ENCODE assay signal across 1 cellular context in the genomic region with DNA sequence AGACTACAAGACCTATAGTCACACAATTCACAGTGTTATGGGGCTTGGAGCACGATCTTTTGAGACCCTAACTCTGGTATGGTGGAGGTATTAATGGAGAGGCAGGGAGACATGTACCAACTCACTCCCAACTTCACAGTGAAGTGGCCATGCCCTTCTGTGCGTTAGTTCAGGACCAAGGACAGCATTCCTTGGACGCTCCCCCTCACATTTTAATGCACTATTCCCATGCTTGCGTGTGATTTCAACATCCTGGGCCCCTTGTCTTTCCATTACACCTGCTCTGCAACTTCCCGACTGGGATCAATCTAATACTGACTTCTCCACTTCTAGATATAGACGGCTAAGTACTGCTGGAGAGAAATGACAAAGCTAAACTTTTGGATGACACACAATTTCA.
TF ChIP-seq lines count a peak whose summit lies in the region.

No MANE protein-coding gene starts in this region.

TF ChIP-seq in WTC11, 78 proteins besides CTCF, POLR2A, EP300 and RAD21 (continued from another document and continues in another):
- TF ChIP-seq, protein P1, sequence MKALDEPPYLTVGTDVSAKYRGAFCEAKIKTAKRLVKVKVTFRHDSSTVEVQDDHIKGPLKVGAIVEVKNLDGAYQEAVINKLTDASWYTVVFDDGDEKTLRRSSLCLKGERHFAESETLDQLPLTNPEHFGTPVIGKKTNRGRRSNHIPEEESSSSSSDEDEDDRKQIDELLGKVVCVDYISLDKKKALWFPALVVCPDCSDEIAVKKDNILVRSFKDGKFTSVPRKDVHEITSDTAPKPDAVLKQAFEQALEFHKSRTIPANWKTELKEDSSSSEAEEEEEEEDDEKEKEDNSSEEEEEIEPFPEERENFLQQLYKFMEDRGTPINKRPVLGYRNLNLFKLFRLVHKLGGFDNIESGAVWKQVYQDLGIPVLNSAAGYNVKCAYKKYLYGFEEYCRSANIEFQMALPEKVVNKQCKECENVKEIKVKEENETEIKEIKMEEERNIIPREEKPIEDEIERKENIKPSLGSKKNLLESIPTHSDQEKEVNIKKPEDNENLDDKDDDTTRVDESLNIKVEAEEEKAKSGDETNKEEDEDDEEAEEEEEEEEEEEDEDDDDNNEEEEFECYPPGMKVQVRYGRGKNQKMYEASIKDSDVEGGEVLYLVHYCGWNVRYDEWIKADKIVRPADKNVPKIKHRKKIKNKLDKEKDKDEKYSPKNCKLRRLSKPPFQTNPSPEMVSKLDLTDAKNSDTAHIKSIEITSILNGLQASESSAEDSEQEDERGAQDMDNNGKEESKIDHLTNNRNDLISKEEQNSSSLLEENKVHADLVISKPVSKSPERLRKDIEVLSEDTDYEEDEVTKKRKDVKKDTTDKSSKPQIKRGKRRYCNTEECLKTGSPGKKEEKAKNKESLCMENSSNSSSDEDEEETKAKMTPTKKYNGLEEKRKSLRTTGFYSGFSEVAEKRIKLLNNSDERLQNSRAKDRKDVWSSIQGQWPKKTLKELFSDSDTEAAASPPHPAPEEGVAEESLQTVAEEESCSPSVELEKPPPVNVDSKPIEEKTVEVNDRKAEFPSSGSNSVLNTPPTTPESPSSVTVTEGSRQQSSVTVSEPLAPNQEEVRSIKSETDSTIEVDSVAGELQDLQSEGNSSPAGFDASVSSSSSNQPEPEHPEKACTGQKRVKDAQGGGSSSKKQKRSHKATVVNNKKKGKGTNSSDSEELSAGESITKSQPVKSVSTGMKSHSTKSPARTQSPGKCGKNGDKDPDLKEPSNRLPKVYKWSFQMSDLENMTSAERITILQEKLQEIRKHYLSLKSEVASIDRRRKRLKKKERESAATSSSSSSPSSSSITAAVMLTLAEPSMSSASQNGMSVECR (CRISPR knock-in tag; IDR thresholded peaks at IDR 0.05; ENCODE audit: borderline replicate concordance) = 0 out of 2 replicates have a peak, but pooled peaks have one; percentile 68
- no peak for TF ChIP-seq ZNF232 (CRISPR knock-in tag; IDR thresholded peaks at IDR 0.05)
- peak; percentile 78; the same call in 1 of the 2 replicates for TF ChIP-seq TP53 (CRISPR knock-in tag; IDR thresholded peaks at IDR 0.05)
- TF ChIP-seq, protein P2, sequence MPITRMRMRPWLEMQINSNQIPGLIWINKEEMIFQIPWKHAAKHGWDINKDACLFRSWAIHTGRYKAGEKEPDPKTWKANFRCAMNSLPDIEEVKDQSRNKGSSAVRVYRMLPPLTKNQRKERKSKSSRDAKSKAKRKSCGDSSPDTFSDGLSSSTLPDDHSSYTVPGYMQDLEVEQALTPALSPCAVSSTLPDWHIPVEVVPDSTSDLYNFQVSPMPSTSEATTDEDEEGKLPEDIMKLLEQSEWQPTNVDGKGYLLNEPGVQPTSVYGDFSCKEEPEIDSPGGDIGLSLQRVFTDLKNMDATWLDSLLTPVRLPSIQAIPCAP (CRISPR knock-in tag; IDR thresholded peaks at IDR 0.05) = no peak
- TF ChIP-seq ZNF263 (CRISPR knock-in tag; IDR thresholded peaks at IDR 0.05; ENCODE audit: low read depth) = no peak
- no peak for TF ChIP-seq NFYB (CRISPR knock-in tag; conservative IDR thresholded peaks at IDR 0.05; ENCODE audit: low read depth)
- TF ChIP-seq RELA (CRISPR knock-in tag; IDR thresholded peaks at IDR 0.05; ENCODE audit: borderline replicate concordance) = no peak
- no peak; the same call in 1 of the 2 replicates for TF ChIP-seq CREM (CRISPR knock-in tag; IDR thresholded peaks at IDR 0.05)
- TF ChIP-seq GRHL2 (CRISPR knock-in tag; IDR thresholded peaks at IDR 0.05; ENCODE audit: insufficient replicate concordance, severe bottlenecking) = no peak
- TF ChIP-seq, protein P3, sequence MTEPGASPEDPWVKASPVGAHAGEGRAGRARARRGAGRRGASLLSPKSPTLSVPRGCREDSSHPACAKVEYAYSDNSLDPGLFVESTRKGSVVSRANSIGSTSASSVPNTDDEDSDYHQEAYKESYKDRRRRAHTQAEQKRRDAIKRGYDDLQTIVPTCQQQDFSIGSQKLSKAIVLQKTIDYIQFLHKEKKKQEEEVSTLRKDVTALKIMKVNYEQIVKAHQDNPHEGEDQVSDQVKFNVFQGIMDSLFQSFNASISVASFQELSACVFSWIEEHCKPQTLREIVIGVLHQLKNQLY (CRISPR knock-in tag; IDR thresholded peaks at IDR 0.05) = no peak
- TF ChIP-seq, protein P4, sequence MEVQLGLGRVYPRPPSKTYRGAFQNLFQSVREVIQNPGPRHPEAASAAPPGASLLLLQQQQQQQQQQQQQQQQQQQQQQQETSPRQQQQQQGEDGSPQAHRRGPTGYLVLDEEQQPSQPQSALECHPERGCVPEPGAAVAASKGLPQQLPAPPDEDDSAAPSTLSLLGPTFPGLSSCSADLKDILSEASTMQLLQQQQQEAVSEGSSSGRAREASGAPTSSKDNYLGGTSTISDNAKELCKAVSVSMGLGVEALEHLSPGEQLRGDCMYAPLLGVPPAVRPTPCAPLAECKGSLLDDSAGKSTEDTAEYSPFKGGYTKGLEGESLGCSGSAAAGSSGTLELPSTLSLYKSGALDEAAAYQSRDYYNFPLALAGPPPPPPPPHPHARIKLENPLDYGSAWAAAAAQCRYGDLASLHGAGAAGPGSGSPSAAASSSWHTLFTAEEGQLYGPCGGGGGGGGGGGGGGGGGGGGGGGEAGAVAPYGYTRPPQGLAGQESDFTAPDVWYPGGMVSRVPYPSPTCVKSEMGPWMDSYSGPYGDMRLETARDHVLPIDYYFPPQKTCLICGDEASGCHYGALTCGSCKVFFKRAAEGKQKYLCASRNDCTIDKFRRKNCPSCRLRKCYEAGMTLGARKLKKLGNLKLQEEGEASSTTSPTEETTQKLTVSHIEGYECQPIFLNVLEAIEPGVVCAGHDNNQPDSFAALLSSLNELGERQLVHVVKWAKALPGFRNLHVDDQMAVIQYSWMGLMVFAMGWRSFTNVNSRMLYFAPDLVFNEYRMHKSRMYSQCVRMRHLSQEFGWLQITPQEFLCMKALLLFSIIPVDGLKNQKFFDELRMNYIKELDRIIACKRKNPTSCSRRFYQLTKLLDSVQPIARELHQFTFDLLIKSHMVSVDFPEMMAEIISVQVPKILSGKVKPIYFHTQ (CRISPR knock-in tag; IDR thresholded peaks at IDR 0.05) = no peak
- no peak for TF ChIP-seq FOXJ3 (CRISPR knock-in tag; IDR thresholded peaks at IDR 0.05; ENCODE audit: borderline replicate concordance)
- peak; percentile 69 for TF ChIP-seq NFE2L1 (CRISPR knock-in tag; IDR thresholded peaks at IDR 0.05)
- TF ChIP-seq SMAD3 (CRISPR knock-in tag; IDR thresholded peaks at IDR 0.05; ENCODE audit: borderline replicate concordance) = no peak
- TF ChIP-seq FOXP1 (CRISPR knock-in tag; IDR thresholded peaks at IDR 0.05; ENCODE audit: borderline replicate concordance) = no peak
- TF ChIP-seq ZNF121 (CRISPR knock-in tag; IDR thresholded peaks at IDR 0.05) = no peak
- TF ChIP-seq, protein P5, sequence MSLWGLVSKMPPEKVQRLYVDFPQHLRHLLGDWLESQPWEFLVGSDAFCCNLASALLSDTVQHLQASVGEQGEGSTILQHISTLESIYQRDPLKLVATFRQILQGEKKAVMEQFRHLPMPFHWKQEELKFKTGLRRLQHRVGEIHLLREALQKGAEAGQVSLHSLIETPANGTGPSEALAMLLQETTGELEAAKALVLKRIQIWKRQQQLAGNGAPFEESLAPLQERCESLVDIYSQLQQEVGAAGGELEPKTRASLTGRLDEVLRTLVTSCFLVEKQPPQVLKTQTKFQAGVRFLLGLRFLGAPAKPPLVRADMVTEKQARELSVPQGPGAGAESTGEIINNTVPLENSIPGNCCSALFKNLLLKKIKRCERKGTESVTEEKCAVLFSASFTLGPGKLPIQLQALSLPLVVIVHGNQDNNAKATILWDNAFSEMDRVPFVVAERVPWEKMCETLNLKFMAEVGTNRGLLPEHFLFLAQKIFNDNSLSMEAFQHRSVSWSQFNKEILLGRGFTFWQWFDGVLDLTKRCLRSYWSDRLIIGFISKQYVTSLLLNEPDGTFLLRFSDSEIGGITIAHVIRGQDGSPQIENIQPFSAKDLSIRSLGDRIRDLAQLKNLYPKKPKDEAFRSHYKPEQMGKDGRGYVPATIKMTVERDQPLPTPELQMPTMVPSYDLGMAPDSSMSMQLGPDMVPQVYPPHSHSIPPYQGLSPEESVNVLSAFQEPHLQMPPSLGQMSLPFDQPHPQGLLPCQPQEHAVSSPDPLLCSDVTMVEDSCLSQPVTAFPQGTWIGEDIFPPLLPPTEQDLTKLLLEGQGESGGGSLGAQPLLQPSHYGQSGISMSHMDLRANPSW (CRISPR knock-in tag; conservative IDR thresholded peaks at IDR 0.05; ENCODE audit: low read depth) = no peak
- TF ChIP-seq SMAD4 (CRISPR knock-in tag; IDR thresholded peaks at IDR 0.05) = 0 out of 2 replicates have a peak, but pooled peaks have one; percentile 56
- peak; percentile 87; the same call in 1 of the 2 replicates for TF ChIP-seq TEAD1 (CRISPR knock-in tag; IDR thresholded peaks at IDR 0.05)
- TF ChIP-seq NR3C1 (CRISPR knock-in tag; conservative IDR thresholded peaks at IDR 0.05; ENCODE audit: low read depth) = no peak
- TF ChIP-seq ZNF423 (CRISPR knock-in tag; IDR thresholded peaks at IDR 0.05) = no peak
- TF ChIP-seq, protein P6, sequence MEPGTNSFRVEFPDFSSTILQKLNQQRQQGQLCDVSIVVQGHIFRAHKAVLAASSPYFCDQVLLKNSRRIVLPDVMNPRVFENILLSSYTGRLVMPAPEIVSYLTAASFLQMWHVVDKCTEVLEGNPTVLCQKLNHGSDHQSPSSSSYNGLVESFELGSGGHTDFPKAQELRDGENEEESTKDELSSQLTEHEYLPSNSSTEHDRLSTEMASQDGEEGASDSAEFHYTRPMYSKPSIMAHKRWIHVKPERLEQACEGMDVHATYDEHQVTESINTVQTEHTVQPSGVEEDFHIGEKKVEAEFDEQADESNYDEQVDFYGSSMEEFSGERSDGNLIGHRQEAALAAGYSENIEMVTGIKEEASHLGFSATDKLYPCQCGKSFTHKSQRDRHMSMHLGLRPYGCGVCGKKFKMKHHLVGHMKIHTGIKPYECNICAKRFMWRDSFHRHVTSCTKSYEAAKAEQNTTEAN (CRISPR knock-in tag; IDR thresholded peaks at IDR 0.05) = no peak; the same call in 1 of the 2 replicates
- no peak for TF ChIP-seq ZNF671 (CRISPR knock-in tag; IDR thresholded peaks at IDR 0.05)
- TF ChIP-seq NFATC4 (CRISPR knock-in tag; IDR thresholded peaks at IDR 0.05) = no peak
- no peak for TF ChIP-seq MYBL2 (CRISPR knock-in tag; IDR thresholded peaks at IDR 0.05)
- no peak for TF ChIP-seq GTF2I (CRISPR knock-in tag; conservative IDR thresholded peaks at IDR 0.05)
- TF ChIP-seq, protein P7, sequence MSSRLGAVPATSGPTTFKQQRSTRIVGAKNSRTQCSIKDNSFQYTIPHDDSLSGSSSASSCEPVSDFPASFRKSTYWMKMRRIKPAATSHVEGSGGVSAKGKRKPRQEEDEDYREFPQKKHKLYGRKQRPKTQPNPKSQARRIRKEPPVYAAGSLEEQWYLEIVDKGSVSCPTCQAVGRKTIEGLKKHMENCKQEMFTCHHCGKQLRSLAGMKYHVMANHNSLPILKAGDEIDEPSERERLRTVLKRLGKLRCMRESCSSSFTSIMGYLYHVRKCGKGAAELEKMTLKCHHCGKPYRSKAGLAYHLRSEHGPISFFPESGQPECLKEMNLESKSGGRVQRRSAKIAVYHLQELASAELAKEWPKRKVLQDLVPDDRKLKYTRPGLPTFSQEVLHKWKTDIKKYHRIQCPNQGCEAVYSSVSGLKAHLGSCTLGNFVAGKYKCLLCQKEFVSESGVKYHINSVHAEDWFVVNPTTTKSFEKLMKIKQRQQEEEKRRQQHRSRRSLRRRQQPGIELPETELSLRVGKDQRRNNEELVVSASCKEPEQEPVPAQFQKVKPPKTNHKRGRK (CRISPR knock-in tag; IDR thresholded peaks at IDR 0.05; ENCODE audit: borderline replicate concordance) = no peak
- TF ChIP-seq OVOL2 (CRISPR knock-in tag; IDR thresholded peaks at IDR 0.05; ENCODE audit: borderline replicate concordance) = no peak
- TF ChIP-seq ZNF219 (CRISPR knock-in tag; IDR thresholded peaks at IDR 0.05; ENCODE audit: borderline replicate concordance) = 0 out of 2 replicates have a peak, but pooled peaks have one; percentile 76
- TF ChIP-seq, protein P8, sequence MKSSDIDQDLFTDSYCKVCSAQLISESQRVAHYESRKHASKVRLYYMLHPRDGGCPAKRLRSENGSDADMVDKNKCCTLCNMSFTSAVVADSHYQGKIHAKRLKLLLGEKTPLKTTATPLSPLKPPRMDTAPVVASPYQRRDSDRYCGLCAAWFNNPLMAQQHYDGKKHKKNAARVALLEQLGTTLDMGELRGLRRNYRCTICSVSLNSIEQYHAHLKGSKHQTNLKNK (CRISPR knock-in tag; IDR thresholded peaks at IDR 0.05) = no peak
- TF ChIP-seq CBFB (CRISPR knock-in tag; IDR thresholded peaks at IDR 0.05; ENCODE audit: low read depth) = no peak
- no peak for TF ChIP-seq ELF4 (CRISPR knock-in tag; IDR thresholded peaks at IDR 0.05; ENCODE audit: low read depth)
- TF ChIP-seq, protein P9, sequence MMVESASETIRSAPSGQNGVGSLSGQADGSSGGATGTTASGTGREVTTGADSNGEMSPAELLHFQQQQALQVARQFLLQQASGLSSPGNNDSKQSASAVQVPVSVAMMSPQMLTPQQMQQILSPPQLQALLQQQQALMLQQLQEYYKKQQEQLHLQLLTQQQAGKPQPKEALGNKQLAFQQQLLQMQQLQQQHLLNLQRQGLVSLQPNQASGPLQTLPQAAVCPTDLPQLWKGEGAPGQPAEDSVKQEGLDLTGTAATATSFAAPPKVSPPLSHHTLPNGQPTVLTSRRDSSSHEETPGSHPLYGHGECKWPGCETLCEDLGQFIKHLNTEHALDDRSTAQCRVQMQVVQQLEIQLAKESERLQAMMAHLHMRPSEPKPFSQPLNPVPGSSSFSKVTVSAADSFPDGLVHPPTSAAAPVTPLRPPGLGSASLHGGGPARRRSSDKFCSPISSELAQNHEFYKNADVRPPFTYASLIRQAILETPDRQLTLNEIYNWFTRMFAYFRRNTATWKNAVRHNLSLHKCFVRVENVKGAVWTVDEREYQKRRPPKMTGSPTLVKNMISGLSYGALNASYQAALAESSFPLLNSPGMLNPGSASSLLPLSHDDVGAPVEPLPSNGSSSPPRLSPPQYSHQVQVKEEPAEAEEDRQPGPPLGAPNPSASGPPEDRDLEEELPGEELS (CRISPR knock-in tag; IDR thresholded peaks at IDR 0.05) = 0 out of 2 replicates have a peak, but pooled peaks have one; percentile 51
- peak; percentile 42; the same call in 1 of the 2 replicates for TF ChIP-seq JUN (CRISPR knock-in tag; IDR thresholded peaks at IDR 0.05)
- 0 out of 2 replicates have a peak, but pooled peaks have one; percentile 40 for TF ChIP-seq FOXK1 (CRISPR knock-in tag; IDR thresholded peaks at IDR 0.05)
- no peak for TF ChIP-seq ZNF317 (CRISPR knock-in tag; IDR thresholded peaks at IDR 0.05; ENCODE audit: borderline replicate concordance, low read depth)
- TF ChIP-seq SOX15 (CRISPR knock-in tag; IDR thresholded peaks at IDR 0.05) = no peak
- TF ChIP-seq ZBTB21 (CRISPR knock-in tag; IDR thresholded peaks at IDR 0.05; ENCODE audit: borderline replicate concordance) = 0 out of 2 replicates have a peak, but pooled peaks have one; percentile 46
- no peak for TF ChIP-seq CREB1 (CRISPR knock-in tag; IDR thresholded peaks at IDR 0.05)
- peak; percentile 65; the same call in 1 of the 2 replicates for TF ChIP-seq TEAD4 (CRISPR knock-in tag; IDR thresholded peaks at IDR 0.05)
- no peak for TF ChIP-seq ATF1 (CRISPR knock-in tag; IDR thresholded peaks at IDR 0.05)
- TF ChIP-seq ZNF138 (CRISPR knock-in tag; conservative IDR thresholded peaks at IDR 0.05) = no peak; the same call in 1 of the 2 replicates
